In genomic region chr11:24723231-24723630, GRCh38 we compare ENCODE assay signal across 24 cellular contexts.
"Had no signal": no experiment of that assay in that cellular context is flagged by ENCODE, and none has a peak within 500 bp of the region (broad histone marks: within the 10 kb centered on the region; RNA-seq: fewer than 3 reads in every experiment).

No MANE protein-coding gene starts in this region.

- H3K4me1 ChIP-seq: colonic mucosa, esophagus muscularis mucosa, esophagus squamous epithelium, foreskin keratinocyte, gastrocnemius medialis, gastroesophageal sphincter, heart left ventricle, heart right ventricle had no signal

- H3K27ac ChIP-seq: colonic mucosa, coronary artery, dorsolateral prefrontal cortex, epithelial cell of prostate, esophagus muscularis mucosa, esophagus squamous epithelium, foreskin keratinocyte, gastrocnemius medialis, gastroesophageal sphincter, heart left ventricle, heart right ventricle had no signal

- H3K9me3 ChIP-seq: colonic mucosa, esophagus muscularis mucosa, esophagus squamous epithelium, gastrocnemius medialis, gastroesophageal sphincter, heart left ventricle, heart right ventricle had no signal

- DNase-seq: colonic mucosa; cortex of kidney; dermis blood vessel endothelial cell; dorsolateral prefrontal cortex; effector CD4-positive, alpha-beta T cell; effector CD8-positive, alpha-beta T cell; effector memory CD4-positive, alpha-beta T cell; effector memory CD8-positive, alpha-beta T cell; endodermal cell; erythroblast; esophagus squamous epithelium; foreskin fibroblast; foreskin keratinocyte; foreskin melanocyte; gastrocnemius medialis; glutamatergic neuron; head of caudate nucleus; heart left ventricle; heart right ventricle had no signal

- H3K4me3 ChIP-seq: colonic mucosa, coronary artery, dorsolateral prefrontal cortex, esophagus muscularis mucosa, esophagus squamous epithelium, gastrocnemius medialis, gastroesophageal sphincter, heart left ventricle, heart right ventricle had no signal

- H3K36me3 ChIP-seq: colonic mucosa, esophagus muscularis mucosa, esophagus squamous epithelium, gastrocnemius medialis, gastroesophageal sphincter, heart left ventricle, heart right ventricle had no signal

- ATAC-seq: effector memory CD8-positive, alpha-beta T cell; esophagus mucosa; foreskin keratinocyte; gastrocnemius medialis; gastroesophageal sphincter; heart left ventricle; heart right ventricle had no signal

- H3K27me3 ChIP-seq: colonic mucosa, dorsolateral prefrontal cortex, esophagus muscularis mucosa, esophagus squamous epithelium, foreskin keratinocyte, gastrocnemius medialis, gastroesophageal sphincter, heart left ventricle, heart right ventricle had no signal
